ENCODE assay signal across 8 cellular contexts in the genomic region with DNA sequence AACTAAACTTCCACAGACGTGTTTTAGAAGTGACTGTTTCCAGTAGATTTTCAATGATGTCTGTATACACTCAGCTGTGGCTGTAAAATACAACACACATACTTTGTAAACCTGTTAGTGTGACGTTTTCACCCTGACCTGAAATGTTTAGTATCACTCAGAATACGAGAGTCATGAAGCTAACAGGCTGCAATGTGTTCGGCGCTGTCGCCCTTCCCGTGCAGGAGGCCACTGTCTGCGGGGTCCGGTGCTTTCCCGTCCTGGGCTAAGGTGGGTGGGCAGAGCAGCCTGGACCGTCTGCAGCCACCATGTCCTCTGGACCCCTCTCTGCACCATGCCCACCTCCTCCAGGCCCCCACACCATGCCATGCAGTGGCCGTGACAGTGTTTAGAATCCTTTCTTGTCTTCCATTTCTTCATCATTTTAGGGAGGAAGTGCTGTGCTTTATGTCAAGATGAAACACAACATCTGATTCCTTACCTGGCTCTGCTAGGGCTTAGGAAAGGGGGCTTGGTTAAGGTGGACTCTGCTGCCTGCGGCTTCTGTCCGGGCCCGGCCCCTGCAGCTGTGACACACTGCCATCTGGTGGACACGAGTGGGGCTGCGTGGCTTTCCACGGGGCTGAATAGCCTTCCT. TPM values are rescaled to one million over a fixed set of nuclear protein-coding genes. Genes with fewer than 3 reads are reported as not detected.
DNase-seq lines count a peak whose midpoint lies in the region; ATAC-seq and TF ChIP-seq lines count a peak whose summit lies in the region.

No MANE protein-coding gene starts in this region.

- ATAC-seq in GM18511 (IDR thresholded peaks at IDR 0.05; ENCODE audit: unreplicated experiment) (peak; percentile 51), GM19395 (IDR thresholded peaks at IDR 0.05; ENCODE audit: unreplicated experiment) (no peak)
- peak; percentile 70 to 80 for ATAC-seq in activated CD4-positive, CD25-positive, alpha-beta regulatory T cell treated with anti-CD3 and anti-CD28 coated beads, Interleukin-2, amount 50 U/mL, for 24 hours

- no peak overlapping the region for H3K9ac ChIP-seq in mammary epithelial cell (ENCODE audit: insufficient read depth, low read length)

- H4K20me1 ChIP-seq in mammary epithelial cell (ENCODE audit: insufficient read depth, low read length) = peaks cover 3% of the 10 kb centered on the region

- intact Hi-C loops in mammary epithelial cell (cut with micrococcal nuclease) = loop anchor here (1.0 to 5.0 kb wide), 3 partner anchors 71 to 232 kb away; no protein-coding TSS in a partner anchor

- H3K9me3 ChIP-seq in mammary epithelial cell (replicated peaks; ENCODE audit: insufficient read depth, low read length) = no peaks in the 10 kb centered on the region

- no peak overlapping the region for H3K4me2 ChIP-seq in mammary epithelial cell (ENCODE audit: insufficient read depth, low read depth, low read length)

- TF ChIP-seq CTCF in mammary epithelial cell (conservative IDR thresholded peaks at IDR 0.05 in 1 of 2, IDR thresholded peaks at IDR 0.05 in 1 of 2; ENCODE audit: extremely low read depth in 1 of 2, insufficient read depth in 1 of 2, low read depth in 1 of 2, low read length in 2 of 2) (peak; percentile 94 to 98), kidney epithelial cell (IDR thresholded peaks at IDR 0.05; ENCODE audit: insufficient read depth, low read length, poor library complexity, severe bottlenecking) (peak; percentile 98)

- H3K4me1 ChIP-seq in mammary epithelial cell (ENCODE audit: insufficient read depth, low read length) = no peaks in the 10 kb centered on the region

- dilution Hi-C loops in mammary epithelial cell (cut with HindIII; ENCODE audit: low sequenced_read_pairs) = no loop called here

- H3K79me2 ChIP-seq in mammary epithelial cell (ENCODE audit: insufficient read depth, low read length) = peaks cover 93% of the 10 kb centered on the region

- H3K27ac ChIP-seq in mammary epithelial cell (ENCODE audit: insufficient read depth, low read depth, low read length) = no peak overlapping the region

- no peak overlapping the region for H3K4me3 ChIP-seq in mammary epithelial cell (replicated peaks in 1 of 3; ENCODE audit: insufficient read depth in 1 of 3, low read depth in 2 of 3, low read length in 3 of 3)
- no peak overlapping the region for H3K4me3 ChIP-seq in kidney epithelial cell (ENCODE audit: low read depth, low read length)

- H3K36me3 ChIP-seq in mammary epithelial cell (ENCODE audit: insufficient read depth, low read length) = peaks cover 5% of the 10 kb centered on the region
- no peaks in the 10 kb centered on the region for H3K36me3 ChIP-seq in kidney epithelial cell (ENCODE audit: control insufficient read depth, insufficient read depth, low read length)

- peak; percentile 69 for DNase-seq in ACHN
- DNase-seq in NCI-H1105 (lab: John Stamatoyannopoulos, UW) = peak; percentile 43
- DNase-seq in mammary epithelial cell = peak; percentile 32
- DNase-seq in kidney epithelial cell (ENCODE audit: low read depth) = no peak
- DNase-seq in stimulated activated CD4-positive, alpha-beta T cell treated with anti-CD3 and anti-CD28 coated beads, Interleukin-2, amount 100 ng/mL, for 24 hours = peak; percentile 82 to 86

- BruUV-seq in mammary epithelial cell (replicated peaks; lab: Mats Ljungman, UMichigan) = no TSS peak

- no peak overlapping the region for H2AFZ ChIP-seq in mammary epithelial cell (ENCODE audit: low read depth, low read length)

- no peaks in the 10 kb centered on the region for H3K27me3 ChIP-seq in mammary epithelial cell (ENCODE audit: insufficient read depth, low read length)
- H3K27me3 ChIP-seq in kidney epithelial cell (ENCODE audit: control insufficient read depth, insufficient read depth, low read length) = no peaks in the 10 kb centered on the region

- in situ Hi-C loops in ACHN (cut with HindIII; ENCODE audit: low pct_ligation_motif_present, low pct_unique_long_range_greater_than_20kb, low sequenced_read_pairs) (no loop called here), mammary epithelial cell (cut with MboI; ENCODE audit: low sequenced_read_pairs in 2 of 2) (loop anchor here in 1 of 2 donors (25.0 kb wide), 1 partner anchor 157 kb away; the partner anchor contains the start of gene RAB17)

- CTCF ChIA-PET in mammary epithelial cell (lab: Charles Lee; ENCODE audit: low non-redundant PET) = interaction anchor here (0.6 to 0.8 kb wide), 3 partner anchors 71 to 75 kb away, joined by 3 to 5 read pairs (median 4); no protein-coding TSS in a partner anchor

- 60% methylated on average over 17 of the region's 18 CpGs for WGBS in mammary epithelial cell (ENCODE audit: low coverage, missing lambda C conversion rate)

RNA-seq across cellular contexts. Expression of gene RBM44, which starts 53.8 kb away (rescaled TPM):
- under 1 TPM; 0.14 to 0.17 TPM for total RNA-seq in mammary epithelial cell
- 0.02 TPM for polyA plus RNA-seq in mammary epithelial cell
- polyA minus RNA-seq in mammary epithelial cell = not detected
- 0.07 and 0.50 TPM in 2 replicates for total RNA-seq in kidney epithelial cell
